Comparison of ENCODE assay signal across 8 cellular contexts in genomic region chr6:141483561-141484061, GRCh38.
DNase-seq lines count a peak whose midpoint lies in the region; ATAC-seq and TF ChIP-seq lines count a peak whose summit lies in the region.

No MANE protein-coding gene starts in this region.

- 0 out of 2 replicates have a peak overlapping the region, but pooled peaks have one; percentile 44 for H2AFZ ChIP-seq in OCI-LY3 (ENCODE audit: low read depth, low read length)

- H3K9me3 Mint-ChIP-seq in activated T-helper 2 cell treated with anti-CD3 and anti-CD28 coated beads, Interferon-gamma antibody, Interleukin-2, Interleukin-4, amounts not matched to agents 10 μg/mL and 5 μg/mL and 100 μg/mL, durations not matched to agents 14 hours and 24 hours and 36 hours = peaks cover 26% of the 10 kb centered on the region

- TF ChIP-seq CTCF in OCI-LY3 (IDR thresholded peaks at IDR 0.05; ENCODE audit: low read depth, low read length) = no peak

- intact Hi-C loops in activated T-helper 2 cell treated with anti-CD3 and anti-CD28 coated beads, Interferon-gamma antibody, Interleukin-2, Interleukin-4, amounts not matched to agents 10 μg/mL and 5 μg/mL and 100 μg/mL, durations not matched to agents 14 hours and 24 hours and 36 hours (cut with micrococcal nuclease) = loop anchor here (1.0 to 5.0 kb wide), 5 partner anchors 19 to 896 kb away; no protein-coding TSS in a partner anchor

- peaks cover 34% of the 10 kb centered on the region for H3K36me3 Mint-ChIP-seq in activated T-helper 2 cell treated with anti-CD3 and anti-CD28 coated beads, Interferon-gamma antibody, Interleukin-2, Interleukin-4, amounts not matched to agents 10 μg/mL and 5 μg/mL and 100 μg/mL, durations not matched to agents 14 hours and 24 hours and 36 hours (ENCODE audit: low read depth)

- peaks cover 48% of the 10 kb centered on the region for H3K4me1 Mint-ChIP-seq in activated T-helper 2 cell treated with anti-CD3 and anti-CD28 coated beads, Interferon-gamma antibody, Interleukin-2, Interleukin-4, amounts not matched to agents 10 μg/mL and 5 μg/mL and 100 μg/mL, durations not matched to agents 14 hours and 24 hours and 36 hours (ENCODE audit: low read depth)

- peak overlapping the region; percentile 65 for H3K4me3 ChIP-seq in OCI-LY3 (ENCODE audit: low read length)

- no peaks in the 10 kb centered on the region for H3K27me3 Mint-ChIP-seq in activated T-helper 2 cell treated with anti-CD3 and anti-CD28 coated beads, Interferon-gamma antibody, Interleukin-2, Interleukin-4, amounts not matched to agents 10 μg/mL and 5 μg/mL and 100 μg/mL, durations not matched to agents 14 hours and 24 hours and 36 hours (ENCODE audit: low read depth)

- ATAC-seq in GM19035 (IDR thresholded peaks at IDR 0.05; ENCODE audit: unreplicated experiment) = peak; percentile 93
- peak; percentile 89 for ATAC-seq in HG03342 (IDR thresholded peaks at IDR 0.05; ENCODE audit: unreplicated experiment)

- peak overlapping the region; percentile 81 for H3K4me3 Mint-ChIP-seq in activated T-helper 2 cell treated with anti-CD3 and anti-CD28 coated beads, Interferon-gamma antibody, Interleukin-2, Interleukin-4, amounts not matched to agents 10 μg/mL and 5 μg/mL and 100 μg/mL, durations not matched to agents 14 hours and 24 hours and 36 hours (ENCODE audit: low read depth)

- DNase-seq in AG08395 (ENCODE audit: low spot score) (peak; percentile 81), glomerular visceral epithelial cell (ENCODE audit: extremely low spot score) (peak; percentile 91), NCI-H526 treated with DMSO at 0.1 percent for 48 hours (lab: John Stamatoyannopoulos, UW) (no peak)
- DNase-seq in activated T-helper 2 cell treated with anti-CD3 and anti-CD28 coated beads, Interferon-gamma antibody, Interleukin-2, Interleukin-4, amounts not matched to agents 10 μg/mL and 5 μg/mL and 100 μg/mL, durations not matched to agents 14 hours and 24 hours and 36 hours (ENCODE audit: low spot score) = peak; percentile 62
- peak; percentile 57 for DNase-seq in stimulated activated CD4-positive, alpha-beta T cell treated with anti-CD3 and anti-CD28 coated beads, Interleukin-15, amount 100 ng/mL, for 24 hours

- H3K27ac ChIP-seq in OCI-LY3 (ENCODE audit: low read length) = peak overlapping the region; percentile 84

- peak overlapping the region; percentile 41 for H3K9ac ChIP-seq in OCI-LY3 (ENCODE audit: low read length)

- peaks cover 7% of the 10 kb centered on the region; the same call in 1 of the 2 replicates for H3K9me3 ChIP-seq in OCI-LY3 (ENCODE audit: insufficient read depth, low read length)

- H3K36me3 ChIP-seq in OCI-LY3 (replicated peaks; ENCODE audit: low read depth, low read length) = peaks cover 10% of the 10 kb centered on the region

- H3K27me3 ChIP-seq in OCI-LY3 (ENCODE audit: low read depth, low read length) = no peaks in the 10 kb centered on the region

- no peaks in the 10 kb centered on the region for H3K79me2 ChIP-seq in OCI-LY3 (ENCODE audit: low read length)

- peaks cover 32% of the 10 kb centered on the region for H3K4me1 ChIP-seq in OCI-LY3 (ENCODE audit: low read length)

- H4K20me1 ChIP-seq in OCI-LY3 (ENCODE audit: insufficient read depth, low read length) = no peaks in the 10 kb centered on the region

- H3K27ac Mint-ChIP-seq in activated T-helper 2 cell treated with anti-CD3 and anti-CD28 coated beads, Interferon-gamma antibody, Interleukin-2, Interleukin-4, amounts not matched to agents 10 μg/mL and 5 μg/mL and 100 μg/mL, durations not matched to agents 14 hours and 24 hours and 36 hours = peak overlapping the region; percentile 97

- peak overlapping the region; percentile 78 for H3K4me2 ChIP-seq in OCI-LY3 (ENCODE audit: low read length)
